Comparison of ENCODE assay signal across 10 cellular contexts in genomic region chr9:99595796-99596195, GRCh38.
DNase-seq lines count a peak whose midpoint lies in the region; ATAC-seq and FAIRE-seq lines count a peak whose summit lies in the region.
"Had no signal": no experiment of that assay in that cellular context is flagged by ENCODE, and none has a peak within 500 bp of the region (broad histone marks: within the 10 kb centered on the region; RNA-seq: fewer than 3 reads in every experiment).

No MANE protein-coding gene starts in this region.

- H3K4me3 Mint-ChIP-seq in activated CD8-positive, alpha-beta memory T cell treated with anti-CD3 and anti-CD28 coated beads, Interleukin-2, amount 10 ng/mL, durations not matched to agents 7 days and 5 days: peak overlapping the region; percentile 2
- H3K4me3 Mint-ChIP-seq in stimulated activated naive CD8-positive, alpha-beta T cell treated with anti-CD3 and anti-CD28 coated beads, Interleukin-15, Interleukin-2, amounts not matched to agents 100 ng/mL and 50 ng/mL, for 24 hours: no peak overlapping the region

- H3K27ac Mint-ChIP-seq in activated CD8-positive, alpha-beta memory T cell treated with anti-CD3 and anti-CD28 coated beads, Interleukin-2, amount 10 ng/mL, durations not matched to agents 7 days and 5 days: peak overlapping the region; percentile 69
- peak overlapping the region; percentile 63 for H3K27ac Mint-ChIP-seq in stimulated activated naive CD8-positive, alpha-beta T cell treated with anti-CD3 and anti-CD28 coated beads, Interleukin-15, Interleukin-2, amounts not matched to agents 100 ng/mL and 50 ng/mL, for 24 hours

- DNase-seq in activated CD8-positive, alpha-beta memory T cell treated with anti-CD3 and anti-CD28 coated beads, Interleukin-2, amount 10 ng/mL, durations not matched to agents 7 days and 5 days: peak; percentile 75
- DNase-seq in activated CD8-positive, alpha-beta memory T cell treated with anti-CD3 and anti-CD28 coated beads for 24 hours: no peak
- DNase-seq in OCI-M1 (lab: John Stamatoyannopoulos, UW) (peak; percentile 79), NCI-H1436 treated with DMSO at 0.1 percent for 48 hours (lab: John Stamatoyannopoulos, UW) (no peak), NCI-H446 (lab: John Stamatoyannopoulos, UW) (no peak), frontal cortex (ENCODE audit: low spot score in 2 of 2) (no peak)
- DNase-seq: activated CD4-positive, alpha-beta T cell treated with anti-CD3 and anti-CD28 coated beads, Interleukin-2, amount 50 U/mL, for 48 hours; stomach had no signal

- no peak for FAIRE-seq in frontal cortex (lab: Jason Lieb, UNC)

- peak; percentile 95 for ATAC-seq in activated CD8-positive, alpha-beta memory T cell treated with anti-CD3 and anti-CD28 coated beads, Interleukin-2, amount 10 ng/mL, durations not matched to agents 7 days and 5 days
- peak; percentile 49 for ATAC-seq in HG02870 (IDR thresholded peaks at IDR 0.05; ENCODE audit: unreplicated experiment)

- H3K27me3 Mint-ChIP-seq in activated CD8-positive, alpha-beta memory T cell treated with anti-CD3 and anti-CD28 coated beads, Interleukin-2, amount 10 ng/mL, durations not matched to agents 7 days and 5 days: peaks cover 4% of the 10 kb centered on the region
- peaks cover 16% of the 10 kb centered on the region for H3K27me3 Mint-ChIP-seq in stimulated activated naive CD8-positive, alpha-beta T cell treated with anti-CD3 and anti-CD28 coated beads, Interleukin-15, Interleukin-2, amounts not matched to agents 100 ng/mL and 50 ng/mL, for 24 hours

- H3K9me3 Mint-ChIP-seq in activated CD8-positive, alpha-beta memory T cell treated with anti-CD3 and anti-CD28 coated beads, Interleukin-2, amount 10 ng/mL, durations not matched to agents 7 days and 5 days (ENCODE audit: low read depth): no peaks in the 10 kb centered on the region
- no peaks in the 10 kb centered on the region for H3K9me3 Mint-ChIP-seq in stimulated activated naive CD8-positive, alpha-beta T cell treated with anti-CD3 and anti-CD28 coated beads, Interleukin-15, Interleukin-2, amounts not matched to agents 100 ng/mL and 50 ng/mL, for 24 hours

- no peaks in the 10 kb centered on the region for H3K36me3 Mint-ChIP-seq in activated CD8-positive, alpha-beta memory T cell treated with anti-CD3 and anti-CD28 coated beads, Interleukin-2, amount 10 ng/mL, durations not matched to agents 7 days and 5 days
- no peaks in the 10 kb centered on the region for H3K36me3 Mint-ChIP-seq in stimulated activated naive CD8-positive, alpha-beta T cell treated with anti-CD3 and anti-CD28 coated beads, Interleukin-15, Interleukin-2, amounts not matched to agents 100 ng/mL and 50 ng/mL, for 24 hours (ENCODE audit: low read depth)

- CTCF ChIA-PET in activated CD8-positive, alpha-beta memory T cell treated with anti-CD3 and anti-CD28 coated beads, Interleukin-2, amount 10 ng/mL, durations not matched to agents 7 days and 5 days (lab: Charles Lee): no interaction called here

- H3K4me1 Mint-ChIP-seq in activated CD8-positive, alpha-beta memory T cell treated with anti-CD3 and anti-CD28 coated beads, Interleukin-2, amount 10 ng/mL, durations not matched to agents 7 days and 5 days: peaks cover 34% of the 10 kb centered on the region
- peaks cover 16% of the 10 kb centered on the region for H3K4me1 Mint-ChIP-seq in stimulated activated naive CD8-positive, alpha-beta T cell treated with anti-CD3 and anti-CD28 coated beads, Interleukin-15, Interleukin-2, amounts not matched to agents 100 ng/mL and 50 ng/mL, for 24 hours (ENCODE audit: low read depth)

Comparison
In these comparisons a context has a peak if more than half of its experiments do, and no peak if none do; other contexts are left out.
1. DNase-seq: peak in activated CD8-positive, alpha-beta memory T cell treated with anti-CD3 and anti-CD28 coated beads, Interleukin-2, amount 10 ng/mL, durations not matched to agents 7 days and 5 days (single experiment) and OCI-M1 (single experiment); none in activated CD8-positive, alpha-beta memory T cell treated with anti-CD3 and anti-CD28 coated beads for 24 hours (single experiment), NCI-H1436 treated with DMSO at 0.1 percent for 48 hours (single experiment), NCI-H446 (0 of 2) and frontal cortex (0 of 2).